30 cellular contexts compared by ENCODE assay signal in the genomic region with DNA sequence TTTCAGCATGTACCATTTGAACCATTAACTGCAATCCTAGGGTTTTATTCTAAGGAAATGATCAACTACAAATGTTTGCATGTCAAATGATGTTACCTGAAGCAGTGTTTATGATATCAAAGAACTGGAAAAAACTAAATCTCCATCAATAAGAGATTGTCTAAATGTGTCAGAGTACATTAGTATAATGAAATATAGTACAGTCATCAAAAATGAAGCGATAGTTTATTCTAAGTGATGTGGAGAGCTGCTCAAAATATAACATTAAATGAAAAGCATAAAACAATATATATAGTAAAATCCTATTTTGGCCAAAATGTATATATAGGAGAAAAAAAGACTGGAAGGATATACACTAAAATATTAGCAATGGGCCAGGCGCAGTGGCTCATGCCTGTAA. TPM values are rescaled to one million over a fixed set of nuclear protein-coding genes. Genes with fewer than 3 reads are reported as not detected.
A peak's percentile ranks its signal among the peaks of the same experiment; 100 is the strongest.
DNase-seq lines count a peak whose midpoint lies in the region; ATAC-seq, FAIRE-seq and TF ChIP-seq lines count a peak whose summit lies in the region.
"Had no signal": no experiment of that assay in that cellular context is flagged by ENCODE, and none has a peak within 500 bp of the region (broad histone marks: within the 10 kb centered on the region; RNA-seq: fewer than 3 reads in every experiment).

No MANE protein-coding gene starts in this region.

- no peak overlapping the region for H3K23ac ChIP-seq in trophoblast cell (ENCODE audit: low read length)

- no peak overlapping the region for H3K18ac ChIP-seq in trophoblast cell (ENCODE audit: low read length)

- CTCF ChIA-PET in HepG2 (lab: Yijun Ruan, JAX; ENCODE audit: low intra/inter-chr PET ratio, low total read pairs): no interaction called here
- CTCF ChIA-PET in RWPE1 (lab: Yijun Ruan, JAX): no interaction called here

- no peak for TF ChIP-seq CTCF in HepG2 (CRISPR knock-in tag; IDR thresholded peaks at IDR 0.05)
- TF ChIP-seq CTCF in right lobe of liver (IDR thresholded peaks at IDR 0.05): no peak
- TF ChIP-seq CTCF in RWPE1 (conservative IDR thresholded peaks at IDR 0.05; ENCODE audit: low read depth): no peak
- TF ChIP-seq CTCF in esophagus muscularis mucosa (IDR thresholded peaks at IDR 0.05): no peak
- no peak for TF ChIP-seq CTCF in tibial artery (IDR thresholded peaks at IDR 0.05)

- no peak overlapping the region for H2AK5ac ChIP-seq in trophoblast cell (ENCODE audit: low read length)

- no peak overlapping the region for H2AFZ ChIP-seq in HepG2 (ENCODE audit: low read length)
- no peak overlapping the region for H2AFZ ChIP-seq in trophoblast cell (ENCODE audit: insufficient read depth, low read length, poor library complexity)

- DNase-seq in HepG2 (ENCODE audit: low spot score): no peak
- DNase-seq in right lobe of liver: no peak
- no peak for DNase-seq in RWPE1 (ENCODE audit: low spot score)
- DNase-seq in esophagus muscularis mucosa (ENCODE audit: extremely low spot score): peak; percentile 5
- no peak for DNase-seq in trophoblast cell
- no peak for DNase-seq in tibial artery
- DNase-seq: 8988T; ACHN; BE2C; C1 segment of cervical spinal cord; CD4-positive, alpha-beta memory T cell; CD4-positive, CD25-positive, alpha-beta regulatory T cell; CD8-positive, alpha-beta memory T cell; COR-L47; DMS 273 treated with DMSO at 0.1 percent for 48 hours; DMS153; DMS53; DMS79; DND-41; EL; GDM1 had no signal

- H4K91ac ChIP-seq in trophoblast cell (ENCODE audit: low read depth, low read length): no peak overlapping the region

- H3K36me3 ChIP-seq in HepG2 (replicated peaks in 1 of 2; ENCODE audit: control insufficient read depth in 1 of 2, insufficient read depth in 2 of 2, low read length in 2 of 2) (no peaks in the 10 kb centered on the region), right lobe of liver (no peaks in the 10 kb centered on the region), esophagus muscularis mucosa (no peaks in the 10 kb centered on the region), trophoblast cell (ENCODE audit: control insufficient read depth in 1 of 2, insufficient read depth in 2 of 2, low read length in 2 of 2) (no peaks in the 10 kb centered on the region), tibial artery (no peaks in the 10 kb centered on the region)
- H3K36me3 ChIP-seq: BE2C, BLaER1 had no signal

- FAIRE-seq in HepG2 (lab: Jason Lieb, UNC): no peak
- FAIRE-seq: A204.1, GM12878, GM12892, GM18507 had no signal

- no peak overlapping the region for H4K8ac ChIP-seq in trophoblast cell (ENCODE audit: low read depth, low read length)

- no peaks in the 10 kb centered on the region for H4K20me1 ChIP-seq in HepG2 (ENCODE audit: insufficient read depth, low read length)
- H4K20me1 ChIP-seq: BLaER1 had no signal

- no peak for TF ChIP-seq POLR2A in HepG2 (IDR thresholded peaks at IDR 0.05; ENCODE audit: insufficient read depth in 1 of 2, low read depth in 2 of 2, low read length in 2 of 2)
- TF ChIP-seq POLR2A in right lobe of liver (IDR thresholded peaks at IDR 0.05): no peak
- no peak for TF ChIP-seq POLR2A in esophagus muscularis mucosa (IDR thresholded peaks at IDR 0.05; ENCODE audit: low read depth)

- TF ChIP-seq RAD21 in HepG2 (CRISPR knock-in tag; IDR thresholded peaks at IDR 0.05): no peak

- H3K9ac ChIP-seq in HepG2 (ENCODE audit: insufficient read depth, low read depth, low read length): no peak overlapping the region
- no peak overlapping the region for H3K9ac ChIP-seq in trophoblast cell (ENCODE audit: low read length)
- H3K9ac ChIP-seq: BLaER1 had no signal

- no TSS peak for BruUV-seq in HepG2 (replicated peaks; lab: Mats Ljungman, UMichigan)

- H3K27me3 ChIP-seq in HepG2 (ENCODE audit: control insufficient read depth in 1 of 2, insufficient read depth in 2 of 2, low read length in 2 of 2) (peaks cover 2 to 7% of the 10 kb centered on the region in 2 experiments; a peak in 1 of 5 replicates), right lobe of liver (no peaks in the 10 kb centered on the region), esophagus muscularis mucosa (no peaks in the 10 kb centered on the region), trophoblast cell (ENCODE audit: insufficient read depth, low read length) (no peaks in the 10 kb centered on the region), tibial artery (no peaks in the 10 kb centered on the region)
- H3K27me3 ChIP-seq: BE2C, BLaER1 had no signal

- intact Hi-C loops in HepG2 (cut with micrococcal nuclease; ENCODE audit: unreplicated experiment) (no loop called here), right lobe of liver (cut with DNase I) (loop anchor here in 1 of 2 donors (10.0 kb wide), 1 partner anchor 52 kb away; no protein-coding TSS in a partner anchor), esophagus muscularis mucosa (cut with DNase I) (loop anchor here (5.0 kb wide), 1 partner anchor 44 kb away; the partner anchor contains the start of gene GPSM2), tibial artery (cut with DNase I; ENCODE audit: low total_unique reads) (no loop called here)

- no peak overlapping the region for H3K14ac ChIP-seq in trophoblast cell (ENCODE audit: low read length)

- in situ Hi-C loops in HepG2 (cut with HindIII; ENCODE audit: extremely low pct_ligation_motif_present, low pct_unique_long_range_greater_than_20kb): loop anchor here (5.0 kb wide), 1 partner anchor 59 kb away; no protein-coding TSS in a partner anchor

- H3K79me2 ChIP-seq in HepG2 (ENCODE audit: insufficient read depth, low read length): no peaks in the 10 kb centered on the region
- no peaks in the 10 kb centered on the region for H3K79me2 ChIP-seq in trophoblast cell (ENCODE audit: control insufficient read depth, insufficient read depth, low read length, poor library complexity)

- H3K9me3 ChIP-seq in HepG2 (ENCODE audit: low read length) (no peaks in the 10 kb centered on the region), right lobe of liver (no peaks in the 10 kb centered on the region), esophagus muscularis mucosa (no peaks in the 10 kb centered on the region), trophoblast cell (ENCODE audit: insufficient read depth, low read depth, low read length) (no peaks in the 10 kb centered on the region), tibial artery (no peaks in the 10 kb centered on the region)
- H3K9me3 ChIP-seq: BE2C, BLaER1 had no signal

- H3K4ac ChIP-seq in trophoblast cell (ENCODE audit: low read depth, low read length): no peak overlapping the region

- H3K4me2 ChIP-seq in HepG2 (ENCODE audit: low read depth, low read length) (no peak overlapping the region), trophoblast cell (ENCODE audit: low read length) (no peak overlapping the region)

- ATAC-seq in HepG2: no peak
- no peak for ATAC-seq in right lobe of liver
- no peak for ATAC-seq in GM21528 (IDR thresholded peaks at IDR 0.05; ENCODE audit: low FRiP score, unreplicated experiment)
- ATAC-seq: GM12878 had no signal

- TF ChIP-seq EP300 in HepG2 (IDR thresholded peaks at IDR 0.05; ENCODE audit: low read depth in 2 of 2, low read length in 2 of 2) (no peak), HepG2 (CRISPR knock-in tag; IDR thresholded peaks at IDR 0.05; ENCODE audit: borderline replicate concordance) (no peak), esophagus muscularis mucosa (IDR thresholded peaks at IDR 0.05) (no peak)

- H2BK12ac ChIP-seq in trophoblast cell (ENCODE audit: low read length): no peak overlapping the region

- no peak overlapping the region for H2BK5ac ChIP-seq in trophoblast cell (ENCODE audit: low read depth, low read length, poor library complexity)

- no peak overlapping the region for H4K12ac ChIP-seq in trophoblast cell (ENCODE audit: low read depth, low read length)

- WGBS in HepG2 (ENCODE audit: low lambda C conversion rate): 52% methylated on average over 2 of the region's 2 CpGs
- 80% methylated on average over 2 of the region's 2 CpGs for WGBS in right lobe of liver (ENCODE audit: insufficient coverage, low coverage, low lambda C conversion rate, missing lambda C conversion rate)
- 99% methylated on average over 2 of the region's 2 CpGs for WGBS in esophagus muscularis mucosa
- no CpG with 5 or more reads among the region's 2 CpGs for WGBS in trophoblast cell (ENCODE audit: extremely low coverage, insufficient coverage, insufficient read length)

- H3K4me1 ChIP-seq in HepG2 (ENCODE audit: insufficient read depth, low read length): peaks cover 32% of the 10 kb centered on the region
- peaks cover 0 to 9% (median 2%) of the 10 kb centered on the region in 4 donors for H3K4me1 ChIP-seq in right lobe of liver
- peaks cover 25 to 50% (median 43%) of the 10 kb centered on the region in 4 donors for H3K4me1 ChIP-seq in esophagus muscularis mucosa
- peaks cover 9% of the 10 kb centered on the region in 2 experiments for H3K4me1 ChIP-seq in trophoblast cell (ENCODE audit: control insufficient read depth in 1 of 2, insufficient read depth in 2 of 2, low read length in 2 of 2)
- peaks cover 0 to 38% (median 19%) of the 10 kb centered on the region in 4 donors for H3K4me1 ChIP-seq in tibial artery

- H3K4me3 ChIP-seq in HepG2 (replicated peaks in 1 of 3; ENCODE audit: insufficient read depth in 1 of 3, low read depth in 2 of 3, low read length in 3 of 3) (no peak overlapping the region), right lobe of liver (no peak overlapping the region), esophagus muscularis mucosa (no peak overlapping the region), trophoblast cell (ENCODE audit: low read depth, low read length) (no peak overlapping the region), tibial artery (no peak overlapping the region)
- H3K4me3 ChIP-seq: BLaER1, GM12878 had no signal

- no peak overlapping the region for H2BK120ac ChIP-seq in trophoblast cell (ENCODE audit: insufficient read depth, low read length, poor library complexity)

- POLR2A ChIA-PET in HepG2 (lab: Yijun Ruan, JAX): no interaction called here
- POLR2A ChIA-PET in RWPE1 (lab: Yijun Ruan, JAX; ENCODE audit: low non-redundant PET): no interaction called here

- H3K27ac ChIP-seq in HepG2 (ENCODE audit: extremely low read length, insufficient read depth, low read length): no peak overlapping the region
- H3K27ac ChIP-seq in right lobe of liver: no peak overlapping the region
- H3K27ac ChIP-seq in RWPE1: peak overlapping the region; percentile 50
- no peak overlapping the region for H3K27ac ChIP-seq in esophagus muscularis mucosa (replicated peaks in 1 of 4)
- H3K27ac ChIP-seq in trophoblast cell (ENCODE audit: low read depth, low read length): no peak overlapping the region
- no peak overlapping the region for H3K27ac ChIP-seq in tibial artery
- H3K27ac ChIP-seq: BLaER1 had no signal

- no peaks in the 10 kb centered on the region for H3K79me1 ChIP-seq in trophoblast cell (ENCODE audit: low read length)

RNA-seq across cellular contexts. Expression of gene AKNAD1, which starts 24.0 kb away (rescaled TPM):
- total RNA-seq in HepG2 (2016; rRNA removed; fragmentation: Illumina TruSeq; extraction: Trizol) (not detected in 2 replicates), right lobe of liver (not detected), esophagus muscularis mucosa (1 to 10 TPM in 3 of 4 donors, under 1 TPM in 1; 0.13 to 7.5 (median 1.5) TPM)
- not detected in 2 replicates for total RNA-seq in HepG2 (2016; cell fraction: cytosol; rRNA removed; fragmentation: Illumina TruSeq; extraction: Trizol; ENCODE audit: low read depth)
- not detected in 2 replicates for total RNA-seq in HepG2 (2016; cell fraction: insoluble cytoplasmic fraction; rRNA removed; fragmentation: Illumina TruSeq; extraction: Trizol)
- total RNA-seq in HepG2 (2016; cell fraction: membrane; rRNA removed; fragmentation: Illumina TruSeq; extraction: Trizol): not detected in 2 replicates
- total RNA-seq in HepG2 (2016; cell fraction: nucleus; rRNA removed; fragmentation: Illumina TruSeq; extraction: Trizol): not detected in 2 replicates
- polyA plus RNA-seq in HepG2 (2011; rRNA removed): not detected in 2 replicates
- not detected in 2 replicates for polyA plus RNA-seq in HepG2 (2011; cell fraction: cytosol; rRNA removed)
- not detected in 2 replicates for polyA plus RNA-seq in HepG2 (2011; cell fraction: nucleus; rRNA removed)
- polyA plus RNA-seq in HepG2 (2012): not detected in 2 replicates
- polyA plus RNA-seq in HepG2 (2016; cell fraction: cytosol; fragmentation: Illumina TruSeq; extraction: Trizol; ENCODE audit: low read depth): not detected in 2 replicates
- polyA plus RNA-seq in HepG2 (2016; cell fraction: insoluble cytoplasmic fraction; fragmentation: Illumina TruSeq; extraction: Trizol; ENCODE audit: low read depth): not detected in 2 replicates
- not detected in 2 replicates for polyA plus RNA-seq in HepG2 (2016; cell fraction: membrane; fragmentation: Illumina TruSeq; extraction: Trizol; ENCODE audit: low read depth)
- not detected in 2 replicates for polyA plus RNA-seq in HepG2 (2016; cell fraction: nucleus; fragmentation: Illumina TruSeq; extraction: Trizol; ENCODE audit: insufficient read depth, low read depth)
- polyA minus RNA-seq in HepG2 (2011; rRNA and poly(A)+ RNA removed; ENCODE audit: low replicate concordance): 0.09 TPM in 1 of 2 replicates, not detected in the other
- polyA minus RNA-seq in HepG2 (2011; cell fraction: cytosol; rRNA and poly(A)+ RNA removed): not detected in 2 replicates
- 1.0 TPM in 1 of 2 replicates, not detected in the other for polyA minus RNA-seq in HepG2 (2011; cell fraction: nucleus; rRNA and poly(A)+ RNA removed)
- 0.19 and 0.26 TPM in 2 replicates for polyA plus RNA-seq in trophoblast cell (2013)
- total RNA-seq: CD4-positive, alpha-beta memory T cell; CD4-positive, CD25-positive, alpha-beta regulatory T cell; CD8-positive, alpha-beta memory T cell; Daoy; G401; GM12878 had no signal
- polyA plus RNA-seq: CD14-positive monocyte; CD4-positive, alpha-beta memory T cell; CD4-positive, CD25-positive, alpha-beta regulatory T cell; CD8-positive, alpha-beta memory T cell had no signal

RNA-seq across cellular contexts. Expression of gene GPSM2, which starts 43.9 kb away (rescaled TPM):
- total RNA-seq in HepG2 (2016; rRNA removed; fragmentation: Illumina TruSeq; extraction: Trizol) (24.8 and 26.4 TPM in 2 replicates), right lobe of liver (1 to 10 TPM in 2 of 6 experiments, under 1 TPM in 4; 0.51 to 2.1 (median 0.89) TPM), esophagus muscularis mucosa (100 to 1,000 TPM in 2 of 4 donors, 10 to 100 TPM in 2; 59.8 to 105 (median 90.9) TPM)
- total RNA-seq in HepG2 (2016; cell fraction: cytosol; rRNA removed; fragmentation: Illumina TruSeq; extraction: Trizol; ENCODE audit: low read depth): 13.7 and 15.4 TPM in 2 replicates
- total RNA-seq in HepG2 (2016; cell fraction: insoluble cytoplasmic fraction; rRNA removed; fragmentation: Illumina TruSeq; extraction: Trizol): 24.3 and 29.3 TPM in 2 replicates
- 23.4 and 25.5 TPM in 2 replicates for total RNA-seq in HepG2 (2016; cell fraction: membrane; rRNA removed; fragmentation: Illumina TruSeq; extraction: Trizol)
- total RNA-seq in HepG2 (2016; cell fraction: nucleus; rRNA removed; fragmentation: Illumina TruSeq; extraction: Trizol): 10.7 and 16.0 TPM in 2 replicates
- 6.0 and 7.7 TPM in 2 replicates for polyA plus RNA-seq in HepG2 (2011; rRNA removed)
- polyA plus RNA-seq in HepG2 (2011; cell fraction: cytosol; rRNA removed): 4.2 and 5.3 TPM in 2 replicates
- polyA plus RNA-seq in HepG2 (2011; cell fraction: nucleus; rRNA removed): 2.2 and 3.7 TPM in 2 replicates
- 4.7 and 9.4 TPM in 2 replicates for polyA plus RNA-seq in HepG2 (2012)
- 6.2 and 7.5 TPM in 2 replicates for polyA plus RNA-seq in HepG2 (2016; cell fraction: cytosol; fragmentation: Illumina TruSeq; extraction: Trizol; ENCODE audit: low read depth)
- 20.3 and 21.7 TPM in 2 replicates for polyA plus RNA-seq in HepG2 (2016; cell fraction: insoluble cytoplasmic fraction; fragmentation: Illumina TruSeq; extraction: Trizol; ENCODE audit: low read depth)
- 13.4 and 14.7 TPM in 2 replicates for polyA plus RNA-seq in HepG2 (2016; cell fraction: membrane; fragmentation: Illumina TruSeq; extraction: Trizol; ENCODE audit: low read depth)
- 8.5 and 10.3 TPM in 2 replicates for polyA plus RNA-seq in HepG2 (2016; cell fraction: nucleus; fragmentation: Illumina TruSeq; extraction: Trizol; ENCODE audit: insufficient read depth, low read depth)
- 6.8 and 30.4 TPM in 2 replicates for polyA minus RNA-seq in HepG2 (2011; rRNA and poly(A)+ RNA removed; ENCODE audit: low replicate concordance)
- 8.4 and 11.8 TPM in 2 replicates for polyA minus RNA-seq in HepG2 (2011; cell fraction: cytosol; rRNA and poly(A)+ RNA removed)
- 7.2 and 10.9 TPM in 2 replicates for polyA minus RNA-seq in HepG2 (2011; cell fraction: nucleus; rRNA and poly(A)+ RNA removed)
- 33.5 and 33.8 TPM in 2 replicates for polyA plus RNA-seq in trophoblast cell (2013)
